In the genomic region with DNA sequence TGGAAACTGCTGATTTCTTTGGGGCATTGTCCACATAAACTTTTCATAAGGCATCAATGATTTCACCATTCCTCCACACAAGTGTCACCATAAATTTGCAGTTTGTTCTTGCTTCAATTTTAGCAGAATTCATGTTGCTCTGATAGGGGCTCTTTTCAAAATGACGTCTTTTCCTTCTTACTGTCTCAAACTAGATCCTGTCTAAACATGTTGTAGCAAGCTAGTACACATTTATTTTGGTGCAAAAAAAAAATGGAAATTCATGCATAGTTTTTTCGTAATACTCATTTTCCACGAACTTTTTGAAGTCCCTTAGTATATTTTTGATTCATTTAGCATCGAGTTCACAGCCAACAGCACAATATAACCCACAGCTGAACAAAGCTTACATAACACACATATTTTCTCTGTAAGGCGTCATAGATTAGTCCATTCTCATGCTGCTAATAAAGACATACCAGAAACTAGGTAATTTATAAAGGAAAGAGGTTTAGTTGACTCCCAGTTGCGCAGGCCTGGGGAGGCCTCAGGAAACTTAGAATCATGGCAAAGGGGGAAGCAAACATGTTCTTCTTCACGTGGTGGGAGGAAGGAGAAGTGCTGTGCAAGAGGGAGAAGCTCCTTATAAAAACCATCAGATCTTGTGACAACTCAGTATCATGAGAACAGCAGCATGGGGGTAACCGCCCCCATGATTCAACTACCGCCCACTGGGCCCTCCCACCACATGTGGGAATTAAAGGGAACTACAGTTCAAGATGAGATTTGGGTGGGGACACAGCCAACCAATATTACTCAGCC, we compare ENCODE assay signal across 13 cellular contexts.
DNase-seq lines count a peak whose midpoint lies in the region; ATAC-seq and TF ChIP-seq lines count a peak whose summit lies in the region.
"Had no signal": no experiment of that assay in that cellular context is flagged by ENCODE, and none has a peak within 500 bp of the region (broad histone marks: within the 10 kb centered on the region; RNA-seq: fewer than 3 reads in every experiment).

No MANE protein-coding gene starts in this region.

- intact Hi-C loops in sigmoid colon (cut with DNase I): no loop called here

- no peak for TF ChIP-seq EP300 in sigmoid colon (IDR thresholded peaks at IDR 0.05)

- no peaks in the 10 kb centered on the region for H3K9me3 Mint-ChIP-seq in T-cell

- no peaks in the 10 kb centered on the region for H3K36me3 ChIP-seq in sigmoid colon
- H3K36me3 ChIP-seq: BLaER1 had no signal

- peaks cover 0 to 53% (median 50%) of the 10 kb centered on the region in 4 donors for H3K4me1 ChIP-seq in sigmoid colon
- H3K4me1 ChIP-seq: BLaER1 had no signal

- CTCF ChIA-PET in T-cell (lab: Charles Lee): no interaction called here

- 44 to 68% methylated on average over 9 of the region's 9 CpGs for WGBS in sigmoid colon, 2 donors

- TF ChIP-seq POLR2A in sigmoid colon (IDR thresholded peaks at IDR 0.05): no peak

- peaks cover 15% of the 10 kb centered on the region for H3K36me3 Mint-ChIP-seq in T-cell

- ATAC-seq in GM21515 (IDR thresholded peaks at IDR 0.05; ENCODE audit: unreplicated experiment): no peak
- ATAC-seq in HG02759 (IDR thresholded peaks at IDR 0.05; ENCODE audit: unreplicated experiment): no peak
- no peak for ATAC-seq in T-cell (replicated peaks in 1 of 4)

- H3K27ac ChIP-seq in epithelial cell of prostate: peak overlapping the region; percentile 24
- peak overlapping the region; percentile 71 to 90 (median 78) for H3K27ac ChIP-seq in sigmoid colon
- H3K27ac ChIP-seq: BLaER1, HL-60 had no signal

- H3K27ac Mint-ChIP-seq in T-cell: no peak overlapping the region
- H3K27ac Mint-ChIP-seq: activated B cell treated with CpG ODN at 0.5 μM for 24 hours had no signal

- peaks cover 2 to 10% (median 10%) of the 10 kb centered on the region in 3 donors for H3K4me1 Mint-ChIP-seq in T-cell
- H3K4me1 Mint-ChIP-seq: activated B cell treated with CpG ODN at 0.5 μM for 24 hours had no signal

- no peaks in the 10 kb centered on the region for H3K9me3 ChIP-seq in sigmoid colon
- H3K9me3 ChIP-seq: BLaER1 had no signal

- TF ChIP-seq CTCF in sigmoid colon (IDR thresholded peaks at IDR 0.05): no peak

- H3K4me3 Mint-ChIP-seq in T-cell: no peak overlapping the region
- H3K4me3 Mint-ChIP-seq: activated B cell treated with CpG ODN at 0.5 μM for 24 hours had no signal

- DNase-seq in CD1c-positive myeloid dendritic cell (ENCODE audit: extremely low spot score) (peak; percentile 68), OCI-M1 (lab: John Stamatoyannopoulos, UW) (peak; percentile 54), epithelial cell of prostate (ENCODE audit: low read depth, low spot score) (no peak), sigmoid colon (no peak), T-cell (no peak), UCSD-AML1 (lab: John Stamatoyannopoulos, UW; ENCODE audit: unreplicated experiment) (no peak)
- DNase-seq: activated B cell treated with CpG ODN at 0.5 μM for 24 hours; activated effector memory CD4-positive, alpha-beta T cell treated with anti-CD3 and anti-CD28 coated beads, Interleukin-2, amount 50 U/mL, for 16 hours; NCI-H2171 had no signal

- H3K4me3 ChIP-seq in sigmoid colon: no peak overlapping the region
- H3K4me3 ChIP-seq: BLaER1 had no signal

- H3K27me3 ChIP-seq in sigmoid colon: no peaks in the 10 kb centered on the region
- H3K27me3 ChIP-seq: BLaER1 had no signal

- no peaks in the 10 kb centered on the region for H3K27me3 Mint-ChIP-seq in T-cell
- H3K27me3 Mint-ChIP-seq: activated B cell treated with CpG ODN at 0.5 μM for 24 hours had no signal

- POLR2A ChIA-PET in T-cell (lab: Charles Lee): interaction anchor here in 1 of 2 donors (0.5 kb wide), 1 partner anchor 457 kb away, joined by 3 read pairs; no protein-coding TSS in a partner anchor

Comparison
In these comparisons a context has a peak if more than half of its experiments do, and no peak if none do; other contexts are left out.
1. DNase-seq: peak in CD1c-positive myeloid dendritic cell (single experiment) and OCI-M1 (single experiment); none in epithelial cell of prostate (single experiment), sigmoid colon (single experiment), T-cell (0 of 34) and UCSD-AML1 (single experiment).